ENCODE assay signal across 8 cellular contexts in genomic region chr11:8019671-8020597, GRCh38. TPM values are rescaled to one million over a fixed set of nuclear protein-coding genes. Genes with fewer than 3 reads are reported as not detected.
DNase-seq lines count a peak whose midpoint lies in the region; FAIRE-seq and TF ChIP-seq lines count a peak whose summit lies in the region.

No MANE protein-coding gene starts in this region.

- H3K4me1 ChIP-seq in CD8-positive, alpha-beta memory T cell (ENCODE audit: insufficient read depth, low read length), result peaks cover 12% of the 10 kb centered on the region
- peaks cover 15% of the 10 kb centered on the region for H3K4me1 ChIP-seq in adipocyte (ENCODE audit: control insufficient read depth, insufficient read depth, low read length)
- H3K4me1 ChIP-seq in right atrium auricular region, result peaks cover 0 to 16% of the 10 kb centered on the region in 2 donors

- H3K9me3 Mint-ChIP-seq in CD8-positive, alpha-beta memory T cell, result no peaks in the 10 kb centered on the region

- H3K27me3 ChIP-seq in CD8-positive, alpha-beta memory T cell (ENCODE audit: insufficient read depth, low read length, poor library complexity, severe bottlenecking), result peaks cover 15% of the 10 kb centered on the region
- H3K27me3 ChIP-seq in adipocyte (replicated peaks; ENCODE audit: control insufficient read depth, insufficient read depth, low read length) (no peaks in the 10 kb centered on the region), right atrium auricular region (no peaks in the 10 kb centered on the region)

- H3K36me3 Mint-ChIP-seq in CD8-positive, alpha-beta memory T cell, result no peaks in the 10 kb centered on the region

- peak overlapping the region; percentile 35 for H3K4me3 ChIP-seq in CD8-positive, alpha-beta memory T cell (ENCODE audit: low read length)
- H3K4me3 ChIP-seq in adipocyte (ENCODE audit: low read length) (peak overlapping the region; percentile 82), right atrium auricular region (peak overlapping the region; percentile 62 to 68)

- H3K27ac Mint-ChIP-seq in CD8-positive, alpha-beta memory T cell, result peak overlapping the region in 7 of 8 donors; percentile 78 to 96 (median 86)

- CTCF ChIA-PET in CD8-positive, alpha-beta memory T cell (lab: Charles Lee), result interaction anchor here (0.6 to 2.9 kb wide), 3 partner anchors 13 to 33 kb away, joined by 3 to 11 read pairs (median 4); partner anchors contain the start of gene EIF3F

- POLR2A ChIA-PET in CD8-positive, alpha-beta memory T cell (lab: Charles Lee), result interaction anchor here (1.1 kb wide), 1 partner anchor 33 kb away, joined by 4 read pairs; the partner anchor contains the start of gene EIF3F

- FAIRE-seq in RCC 7860 (lab: Jason Lieb, UNC), result no peak

- peak overlapping the region; percentile 76 for H3K27ac ChIP-seq in CD8-positive, alpha-beta memory T cell (ENCODE audit: low read depth, low read length)
- H3K27ac ChIP-seq in right atrium auricular region, result peak overlapping the region; percentile 77 to 86

- no peaks in the 10 kb centered on the region for H3K9me3 ChIP-seq in CD8-positive, alpha-beta memory T cell (ENCODE audit: low read length)
- H3K9me3 ChIP-seq in adipocyte (ENCODE audit: control insufficient read depth, low read length) (no peaks in the 10 kb centered on the region), right atrium auricular region (no peaks in the 10 kb centered on the region)

- peak overlapping the region; percentile 77 to 88 (median 84) for H3K4me3 Mint-ChIP-seq in CD8-positive, alpha-beta memory T cell

- H3K4me1 Mint-ChIP-seq in CD8-positive, alpha-beta memory T cell, result peaks cover 14 to 15% (median 15%) of the 10 kb centered on the region in 3 donors

- H3K27me3 Mint-ChIP-seq in CD8-positive, alpha-beta memory T cell, result peaks cover 22 to 45% of the 10 kb centered on the region in 2 donors

- H3K36me3 ChIP-seq in CD8-positive, alpha-beta memory T cell (ENCODE audit: insufficient read depth, low read length), result no peaks in the 10 kb centered on the region
- no peaks in the 10 kb centered on the region for H3K36me3 ChIP-seq in adipocyte (ENCODE audit: control insufficient read depth, insufficient read depth, low read length, severe bottlenecking)
- H3K36me3 ChIP-seq in right atrium auricular region, result no peaks in the 10 kb centered on the region

- no peak for TF ChIP-seq CTCF in right atrium auricular region (IDR thresholded peaks at IDR 0.05)

- DNase-seq in CD8-positive, alpha-beta memory T cell, result peak in 4 of 5 donors; percentile 13 to 49 (median 30)
- DNase-seq in NCI-H2171 (lab: John Stamatoyannopoulos, UW), result peak; percentile 49
- DNase-seq in adipocyte (ENCODE audit: low read depth), result peak; percentile 74
- no peak for DNase-seq in right atrium auricular region (ENCODE audit: low spot score)
- peak; percentile 44 for DNase-seq in putamen (ENCODE audit: low spot score)
- no peak for DNase-seq in NOMO-1 (lab: John Stamatoyannopoulos, UW; ENCODE audit: unreplicated experiment in 2 of 2)
- no peak for DNase-seq in RCC 7860 (ENCODE audit: low spot score)
- no peak for DNase-seq in activated gamma-delta T cell (lab: John Stamatoyannopoulos, UW)

- peak overlapping the region; percentile 29 for H3K9ac ChIP-seq in adipocyte (ENCODE audit: low read length)

RNA-seq across cellular contexts. Expression of gene EIF3F, which starts 32.8 kb away (rescaled TPM):
- total RNA-seq in CD8-positive, alpha-beta memory T cell, result 100 to 1,000 TPM; 294 to 306 TPM
- polyA plus RNA-seq in CD8-positive, alpha-beta memory T cell, result 359 TPM
- 100 to 1,000 TPM; 114 to 169 TPM for total RNA-seq in right atrium auricular region

RNA-seq across cellular contexts. Expression of gene NLRP10, which starts 54.7 kb away (rescaled TPM):
- not detected for total RNA-seq in CD8-positive, alpha-beta memory T cell
- polyA plus RNA-seq in CD8-positive, alpha-beta memory T cell, result not detected
- not detected for total RNA-seq in right atrium auricular region

Comparison
In these comparisons a context has a peak if more than half of its experiments do, and no peak if none do; other contexts are left out.
1. DNase-seq: peak in CD8-positive, alpha-beta memory T cell (4 of 5), NCI-H2171 (single experiment), adipocyte (single experiment) and putamen (single experiment); none in right atrium auricular region (single experiment), NOMO-1 (0 of 2), RCC 7860 (single experiment) and activated gamma-delta T cell (single experiment).
2. Peak in every context shown above with its lines, with median percentiles within 50 percentile points of each other: H3K4me3 ChIP-seq.